ENCODE assay signal across 23 cellular contexts in genomic region chr3:104150724-104151123, GRCh38.
"Had no signal": no experiment of that assay in that cellular context is flagged by ENCODE, and none has a peak within 500 bp of the region (broad histone marks: within the 10 kb centered on the region; RNA-seq: fewer than 3 reads in every experiment).

No MANE protein-coding gene starts in this region.

- H3K4me3 ChIP-seq: MG63, SJSA1, SK-N-MC had no signal

- H3K4me1 ChIP-seq: SJSA1 had no signal

- H3K36me3 ChIP-seq: MG63, SJSA1 had no signal

- H3K27me3 ChIP-seq: MG63, SJSA1 had no signal

- H3K9me3 ChIP-seq: MG63, SJSA1 had no signal

- DNase-seq: IMR-90, Karpas-422, KG1, MG63, NCI-H1092, NCI-H1105 treated with DMSO at 0.1 percent for 48 hours, NCI-H1417 treated with DMSO at 0.1 percent for 48 hours, NCI-H146, NCI-H1694 treated with DMSO at 0.1 percent for 48 hours, NCI-H1930, NCI-H2081 treated with DMSO at 0.1 percent for 48 hours, NCI-H2171, NCI-H524, NCI-H526 treated with DMSO at 0.1 percent for 48 hours, NCI-H748 treated with DMSO at 0.1 percent for 48 hours, Right ventricle myocardium superior, RPMI8226, SIG-M5 had no signal

- FAIRE-seq: HTR-8/SVneo, RCC 7860 had no signal

- H3K27ac ChIP-seq: HL-60, SJSA1, SK-N-MC had no signal
